9 cellular contexts compared by ENCODE assay signal in genomic region chr19:11482384-11483050, GRCh38. TPM values are rescaled to one million over a fixed set of nuclear protein-coding genes. Genes with fewer than 3 reads are reported as not detected.
A peak's percentile ranks its signal among the peaks of the same experiment; 100 is the strongest.
DNase-seq lines count a peak whose midpoint lies in the region; ATAC-seq, FAIRE-seq and TF ChIP-seq lines count a peak whose summit lies in the region.
"Had no signal": no experiment of that assay in that cellular context is flagged by ENCODE, and none has a peak within 500 bp of the region (broad histone marks: within the 10 kb centered on the region; RNA-seq: fewer than 3 reads in every experiment).

No MANE protein-coding gene starts in this region.

- peaks cover 28% of the 10 kb centered on the region for H3K27me3 Mint-ChIP-seq in CD8-positive, alpha-beta T cell (ENCODE audit: low read depth)
- peaks cover 25% of the 10 kb centered on the region for H3K27me3 Mint-ChIP-seq in activated CD8-positive, alpha-beta memory T cell treated with anti-CD3 and anti-CD28 coated beads, Interleukin-2, amount 10 ng/mL, durations not matched to agents 7 days and 5 days
- peaks cover 23 to 36% of the 10 kb centered on the region in 2 donors for H3K27me3 Mint-ChIP-seq in effector memory CD8-positive, alpha-beta T cell

- peak overlapping the region; percentile 60 for H3K4me3 Mint-ChIP-seq in CD8-positive, alpha-beta T cell
- peak overlapping the region; percentile 60 for H3K4me3 Mint-ChIP-seq in activated CD8-positive, alpha-beta memory T cell treated with anti-CD3 and anti-CD28 coated beads, Interleukin-2, amount 10 ng/mL, durations not matched to agents 7 days and 5 days
- peak overlapping the region; percentile 68 to 73 for H3K4me3 Mint-ChIP-seq in effector memory CD8-positive, alpha-beta T cell

- H3K9me3 Mint-ChIP-seq in CD8-positive, alpha-beta T cell: no peaks in the 10 kb centered on the region
- no peaks in the 10 kb centered on the region for H3K9me3 Mint-ChIP-seq in activated CD8-positive, alpha-beta memory T cell treated with anti-CD3 and anti-CD28 coated beads, Interleukin-2, amount 10 ng/mL, durations not matched to agents 7 days and 5 days (ENCODE audit: low read depth)
- H3K9me3 Mint-ChIP-seq in effector memory CD8-positive, alpha-beta T cell: no peaks in the 10 kb centered on the region

- no peaks in the 10 kb centered on the region for H3K36me3 ChIP-seq in CD8-positive, alpha-beta T cell (ENCODE audit: insufficient read depth, low read length)

- H3K27ac Mint-ChIP-seq in CD8-positive, alpha-beta T cell: no peak overlapping the region
- peak overlapping the region; percentile 77 for H3K27ac Mint-ChIP-seq in activated CD8-positive, alpha-beta memory T cell treated with anti-CD3 and anti-CD28 coated beads, Interleukin-2, amount 10 ng/mL, durations not matched to agents 7 days and 5 days
- H3K27ac Mint-ChIP-seq in effector memory CD8-positive, alpha-beta T cell: peak overlapping the region; percentile 46 to 72

- CTCF ChIA-PET in CD8-positive, alpha-beta T cell (lab: Charles Lee): interaction anchor here (0.6 to 2.5 kb wide), 37 partner anchors 9 to 1579 kb away, joined by 3 to 24 read pairs (median 4); partner anchors contain the start of genes CNN1, SWSAP1 and TSPAN16
- CTCF ChIA-PET in activated CD8-positive, alpha-beta memory T cell treated with anti-CD3 and anti-CD28 coated beads, Interleukin-2, amount 10 ng/mL, durations not matched to agents 7 days and 5 days (lab: Charles Lee): interaction anchor here (0.7 to 3.4 kb wide), 50 partner anchors 9 to 356 kb away, joined by 3 to 52 read pairs (median 5); partner anchors contain the start of genes ANGPTL8, ECSIT, ELOF1 and EPOR

- H3K36me3 Mint-ChIP-seq in CD8-positive, alpha-beta T cell: peaks cover 11% of the 10 kb centered on the region
- peaks cover 5% of the 10 kb centered on the region for H3K36me3 Mint-ChIP-seq in activated CD8-positive, alpha-beta memory T cell treated with anti-CD3 and anti-CD28 coated beads, Interleukin-2, amount 10 ng/mL, durations not matched to agents 7 days and 5 days
- H3K36me3 Mint-ChIP-seq in effector memory CD8-positive, alpha-beta T cell (ENCODE audit: insufficient read depth): peaks cover 23% of the 10 kb centered on the region

- POLR2A ChIA-PET in CD8-positive, alpha-beta T cell (lab: Charles Lee): interaction anchor here (0.7 to 1.2 kb wide), 7 partner anchors 11 to 447 kb away, joined by 3 to 11 read pairs (median 4); partner anchors contain the start of genes ELOF1, PRKCSH and SWSAP1

- peak; percentile 88 for TF ChIP-seq CTCF in CD8-positive, alpha-beta T cell (IDR thresholded peaks at IDR 0.05)

- H3K4me1 Mint-ChIP-seq in CD8-positive, alpha-beta T cell (ENCODE audit: low read depth): peaks cover 22% of the 10 kb centered on the region
- peaks cover 20% of the 10 kb centered on the region for H3K4me1 Mint-ChIP-seq in activated CD8-positive, alpha-beta memory T cell treated with anti-CD3 and anti-CD28 coated beads, Interleukin-2, amount 10 ng/mL, durations not matched to agents 7 days and 5 days
- H3K4me1 Mint-ChIP-seq in effector memory CD8-positive, alpha-beta T cell (ENCODE audit: low read depth in 2 of 2): peaks cover 18 to 22% of the 10 kb centered on the region in 2 donors

- peak overlapping the region; percentile 27 for H3K4me3 ChIP-seq in CD8-positive, alpha-beta T cell (ENCODE audit: low read depth, low read length)

- no peak overlapping the region for H3K27ac ChIP-seq in CD8-positive, alpha-beta T cell (ENCODE audit: low read depth, low read length)

- ATAC-seq in CD8-positive, alpha-beta T cell: peak; percentile 74
- ATAC-seq in GM19467 (IDR thresholded peaks at IDR 0.05; ENCODE audit: unreplicated experiment): peak; percentile 60
- ATAC-seq in activated CD8-positive, alpha-beta memory T cell treated with anti-CD3 and anti-CD28 coated beads, Interleukin-2, amount 10 ng/mL, durations not matched to agents 7 days and 5 days: peak; percentile 79
- ATAC-seq in effector memory CD8-positive, alpha-beta T cell (replicated peaks): peak; percentile 95

- no peaks in the 10 kb centered on the region for H3K9me3 ChIP-seq in CD8-positive, alpha-beta T cell (ENCODE audit: low read length)

- peak; percentile 69 for FAIRE-seq in HTR-8/SVneo (lab: Jason Lieb, UNC)
- FAIRE-seq: colon had no signal

- H3K4me1 ChIP-seq in CD8-positive, alpha-beta T cell (ENCODE audit: insufficient read depth, low read length): peaks cover 22% of the 10 kb centered on the region

- intact Hi-C loops in CD8-positive, alpha-beta T cell (cut with DNase I, micrococcal nuclease): loop anchor here (1.0 to 10.0 kb wide), 7 partner anchors 23 to 358 kb away; partner anchors contain the start of genes ZNF653 (in 2 of the 2), ECSIT (in 1 of the 2), ODAD3 (in 1 of the 2) and PRKCSH (in 1 of the 2)

- DNase-seq in CD8-positive, alpha-beta T cell: peak; percentile 75 to 85 (median 81)
- DNase-seq in HTR-8/SVneo (ENCODE audit: insufficient read length, low spot score): peak; percentile 96
- peak; percentile 91 for DNase-seq in NOMO-1 treated with DMSO at 0.1 percent for 48 hours (lab: John Stamatoyannopoulos, UW; ENCODE audit: unreplicated experiment)
- DNase-seq in activated CD8-positive, alpha-beta memory T cell treated with anti-CD3 and anti-CD28 coated beads, Interleukin-2, amount 10 ng/mL, durations not matched to agents 7 days and 5 days: peak; percentile 91
- peak; percentile 85 to 90 (median 89) for DNase-seq in effector memory CD8-positive, alpha-beta T cell
- peak; percentile 94 for DNase-seq in mesenteric fat pad (ENCODE audit: low spot score)
- DNase-seq in stimulated activated CD8-positive, alpha-beta memory T cell treated with anti-CD3 and anti-CD28 coated beads, Interleukin-2, amount 100 ng/mL, for 1 hour (ENCODE audit: low read depth in 2 of 2): peak; percentile 48 to 74

- H3K27me3 ChIP-seq in CD8-positive, alpha-beta T cell (ENCODE audit: insufficient read depth, low read length): peaks cover 18% of the 10 kb centered on the region

RNA-seq across cellular contexts. Expression of gene ELAVL3, which starts 1.7 kb away (rescaled TPM):
- under 1 TPM in 1 of 2 experiments, not detected in 1; 0.08 TPM for total RNA-seq in CD8-positive, alpha-beta T cell
- total RNA-seq in activated CD8-positive, alpha-beta memory T cell treated with anti-CD3 and anti-CD28 coated beads, Interleukin-2, amount 10 ng/mL, durations not matched to agents 7 days and 5 days: not detected
- total RNA-seq in mesenteric fat pad: not detected

RNA-seq across cellular contexts. Expression of gene ZNF653, which starts 23.1 kb away (rescaled TPM):
- 1 to 10 TPM; 9.7 to 10.0 TPM for total RNA-seq in CD8-positive, alpha-beta T cell
- 10 to 100 TPM; 16.1 to 16.7 TPM for total RNA-seq in activated CD8-positive, alpha-beta memory T cell treated with anti-CD3 and anti-CD28 coated beads, Interleukin-2, amount 10 ng/mL, durations not matched to agents 7 days and 5 days
- total RNA-seq in mesenteric fat pad: 8.6 TPM

RNA-seq across cellular contexts. Expression of gene ECSIT, which starts 46.4 kb away (rescaled TPM):
- 10 to 100 TPM; 31.1 to 32.4 TPM for total RNA-seq in CD8-positive, alpha-beta T cell
- total RNA-seq in activated CD8-positive, alpha-beta memory T cell treated with anti-CD3 and anti-CD28 coated beads, Interleukin-2, amount 10 ng/mL, durations not matched to agents 7 days and 5 days: 10 to 100 TPM; 33.0 to 36.2 TPM
- 28.4 TPM for total RNA-seq in mesenteric fat pad

RNA-seq across cellular contexts. Expression of gene PRKCSH, which starts 47.1 kb away (rescaled TPM):
- total RNA-seq in CD8-positive, alpha-beta T cell: 100 to 1,000 TPM; 253 to 255 TPM
- total RNA-seq in activated CD8-positive, alpha-beta memory T cell treated with anti-CD3 and anti-CD28 coated beads, Interleukin-2, amount 10 ng/mL, durations not matched to agents 7 days and 5 days: 100 to 1,000 TPM; 278 to 306 TPM
- 199 TPM for total RNA-seq in mesenteric fat pad

RNA-seq across cellular contexts. Expression of gene ODAD3, which starts 47.6 kb away (rescaled TPM):
- not detected for total RNA-seq in CD8-positive, alpha-beta T cell
- total RNA-seq in activated CD8-positive, alpha-beta memory T cell treated with anti-CD3 and anti-CD28 coated beads, Interleukin-2, amount 10 ng/mL, durations not matched to agents 7 days and 5 days: under 1 TPM; 0.15 to 0.54 TPM
- total RNA-seq in mesenteric fat pad: 0.35 TPM
